Comparison of ENCODE assay signal across 25 cellular contexts in the genomic region with DNA sequence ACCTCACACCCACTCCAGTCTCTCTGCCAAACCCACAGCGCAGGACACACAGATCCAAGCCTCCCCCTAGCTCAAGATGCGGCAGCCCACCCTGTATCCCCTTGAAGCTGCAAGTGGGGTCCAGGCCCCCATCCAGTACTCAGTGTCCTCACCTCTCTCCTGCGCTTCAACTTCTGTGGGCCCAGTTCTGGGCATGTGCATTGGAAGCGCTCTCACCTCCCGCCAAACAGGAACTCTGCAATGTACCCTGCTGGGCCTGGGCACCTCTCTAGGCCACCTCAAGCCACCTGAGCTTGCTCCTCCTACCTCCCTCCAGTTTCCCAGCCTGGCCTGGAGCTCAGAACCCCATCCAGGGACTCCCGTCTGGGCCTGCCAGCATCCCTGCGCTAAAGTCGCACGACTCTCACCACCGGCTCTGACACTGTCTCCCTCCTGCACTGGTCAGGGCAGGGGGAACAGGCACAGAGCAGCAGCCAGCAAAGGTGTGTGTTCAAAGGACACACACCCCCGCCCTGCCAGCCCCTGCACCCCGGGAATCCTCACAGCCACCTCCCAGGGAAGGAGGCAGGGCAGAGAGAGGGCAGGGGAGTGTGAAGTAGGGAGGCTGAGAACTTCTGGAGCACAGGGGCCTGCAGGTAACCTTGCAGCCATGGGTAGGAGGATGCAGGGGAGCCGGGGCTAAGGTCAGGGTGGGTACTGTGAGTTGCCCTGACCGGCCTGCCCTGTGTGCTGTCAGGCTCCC. TPM values are rescaled to one million over a fixed set of nuclear protein-coding genes. Genes with fewer than 3 reads are reported as not detected.
DNase-seq lines count a peak whose midpoint lies in the region; ATAC-seq and TF ChIP-seq lines count a peak whose summit lies in the region.
"Had no signal": no experiment of that assay in that cellular context is flagged by ENCODE, and none has a peak within 500 bp of the region (broad histone marks: within the 10 kb centered on the region; RNA-seq: fewer than 3 reads in every experiment).

No MANE protein-coding gene starts in this region.

- H3K4me3 Mint-ChIP-seq in activated CD4-positive, alpha-beta memory T cell treated with anti-CD3 and anti-CD28 coated beads for 36 hours: no peak overlapping the region
- no peak overlapping the region for H3K4me3 Mint-ChIP-seq in activated CD4-positive, alpha-beta memory T cell treated with anti-CD3 and anti-CD28 coated beads, Interleukin-2, amount 10 ng/mL, durations not matched to agents 7 days and 5 days
- H3K4me3 Mint-ChIP-seq in endodermal cell: no peak overlapping the region
- H3K4me3 Mint-ChIP-seq: H9 had no signal

- no peaks in the 10 kb centered on the region for H3K27me3 ChIP-seq in HL-60 (ENCODE audit: insufficient read depth, poor library complexity, severe bottlenecking)
- no peaks in the 10 kb centered on the region for H3K27me3 ChIP-seq in endodermal cell (ENCODE audit: control insufficient read depth, insufficient read depth, low read length, poor library complexity, severe bottlenecking)
- H3K27me3 ChIP-seq in spleen (replicated peaks in 1 of 7): no peaks in the 10 kb centered on the region
- H3K27me3 ChIP-seq: heart left ventricle, MG63 had no signal

- H3K36me3 ChIP-seq in endodermal cell (ENCODE audit: control insufficient read depth, insufficient read depth, low read length): no peaks in the 10 kb centered on the region
- no peaks in the 10 kb centered on the region for H3K36me3 ChIP-seq in spleen
- H3K36me3 ChIP-seq: heart left ventricle, MG63 had no signal

- H3K27ac Mint-ChIP-seq in activated CD4-positive, alpha-beta memory T cell treated with anti-CD3 and anti-CD28 coated beads for 36 hours: peak overlapping the region; percentile 80
- H3K27ac Mint-ChIP-seq in activated CD4-positive, alpha-beta memory T cell treated with anti-CD3 and anti-CD28 coated beads, Interleukin-2, amount 10 ng/mL, durations not matched to agents 7 days and 5 days: no peak overlapping the region
- H3K27ac Mint-ChIP-seq in endodermal cell: peak overlapping the region; percentile 44
- H3K27ac Mint-ChIP-seq: H9, progenitor cell of endocrine pancreas had no signal

- POLR2A ChIA-PET in activated CD4-positive, alpha-beta memory T cell treated with anti-CD3 and anti-CD28 coated beads for 36 hours (lab: Charles Lee): no interaction called here
- POLR2A ChIA-PET in activated CD4-positive, alpha-beta memory T cell treated with anti-CD3 and anti-CD28 coated beads, Interleukin-2, amount 10 ng/mL, durations not matched to agents 7 days and 5 days (lab: Charles Lee): no interaction called here

- no peak for TF ChIP-seq POLR2A in spleen (IDR thresholded peaks at IDR 0.05)

- peaks cover 4% of the 10 kb centered on the region for H3K4me1 Mint-ChIP-seq in activated CD4-positive, alpha-beta memory T cell treated with anti-CD3 and anti-CD28 coated beads for 36 hours (ENCODE audit: low read depth)
- peaks cover 24% of the 10 kb centered on the region for H3K4me1 Mint-ChIP-seq in activated CD4-positive, alpha-beta memory T cell treated with anti-CD3 and anti-CD28 coated beads, Interleukin-2, amount 10 ng/mL, durations not matched to agents 7 days and 5 days
- H3K4me1 Mint-ChIP-seq in endodermal cell: peaks cover 6% of the 10 kb centered on the region

- 90 to 95% methylated on average over 11 to 14 of the region's 14 CpGs for WGBS in endodermal cell (ENCODE audit: insufficient coverage in 1 of 2, insufficient read length in 1 of 2), 2 experiments
- 86 to 92% (median 88%) methylated on average over 13 to 14 of the region's 14 CpGs for WGBS in spleen, 5 donors

- H3K9ac ChIP-seq in endodermal cell (ENCODE audit: extremely low read depth, low read length, poor library complexity, severe bottlenecking): no peak overlapping the region

- H3K4me1 ChIP-seq in endodermal cell (ENCODE audit: control insufficient read depth, insufficient read depth, low read length): peaks cover 24% of the 10 kb centered on the region
- peaks cover 17 to 60% (median 30%) of the 10 kb centered on the region in 6 donors for H3K4me1 ChIP-seq in spleen

- peaks cover 1% of the 10 kb centered on the region for H3K36me3 Mint-ChIP-seq in activated CD4-positive, alpha-beta memory T cell treated with anti-CD3 and anti-CD28 coated beads for 36 hours
- H3K36me3 Mint-ChIP-seq in activated CD4-positive, alpha-beta memory T cell treated with anti-CD3 and anti-CD28 coated beads, Interleukin-2, amount 10 ng/mL, durations not matched to agents 7 days and 5 days (ENCODE audit: low read depth): no peaks in the 10 kb centered on the region
- H3K36me3 Mint-ChIP-seq in endodermal cell (ENCODE audit: low read depth): no peaks in the 10 kb centered on the region
- H3K36me3 Mint-ChIP-seq: CD14-positive monocyte, immature natural killer cell had no signal

- no peak for DNase-seq in activated CD4-positive, alpha-beta memory T cell treated with anti-CD3 and anti-CD28 coated beads for 36 hours
- no peak for DNase-seq in activated CD4-positive, alpha-beta memory T cell treated with anti-CD3 and anti-CD28 coated beads, Interleukin-2, amount 10 ng/mL, durations not matched to agents 7 days and 5 days
- DNase-seq in HL-60 (ENCODE audit: low read depth in 1 of 2, low spot score in 1 of 2) (no peak), endodermal cell (peak; percentile 53), spleen (peak; percentile 78), SW 1271 (lab: John Stamatoyannopoulos, UW) (no peak)
- DNase-seq: activated CD4-positive, CD25-positive, alpha-beta regulatory T cell; activated CD8-positive, alpha-beta memory T cell treated with anti-CD3 and anti-CD28 coated beads, Interleukin-2, amount 50 U/mL, for 4 hours; DMS79; H9; heart left ventricle; MG63; NCI-H1694; NCI-H226; SIG-M5; stimulated activated CD4-positive, alpha-beta T cell treated with anti-CD3 and anti-CD28 coated beads, Interleukin-2, amount 100 ng/mL, for 24 hours; T-helper 9 cell had no signal

- ATAC-seq in esophagus mucosa (no peak), GM21526 (IDR thresholded peaks at IDR 0.05; ENCODE audit: low FRiP score, unreplicated experiment) (no peak)

- CTCF ChIA-PET in activated CD4-positive, alpha-beta memory T cell treated with anti-CD3 and anti-CD28 coated beads for 36 hours (lab: Charles Lee): no interaction called here
- CTCF ChIA-PET in activated CD4-positive, alpha-beta memory T cell treated with anti-CD3 and anti-CD28 coated beads, Interleukin-2, amount 10 ng/mL, durations not matched to agents 7 days and 5 days (lab: Charles Lee): no interaction called here

- intact Hi-C loops in activated CD4-positive, alpha-beta memory T cell treated with anti-CD3 and anti-CD28 coated beads for 36 hours (cut with micrococcal nuclease): no loop called here
- intact Hi-C loops in spleen (cut with DNase I; ENCODE audit: low total_unique reads): no loop called here

- no peaks in the 10 kb centered on the region for H3K27me3 Mint-ChIP-seq in activated CD4-positive, alpha-beta memory T cell treated with anti-CD3 and anti-CD28 coated beads for 36 hours
- no peaks in the 10 kb centered on the region for H3K27me3 Mint-ChIP-seq in activated CD4-positive, alpha-beta memory T cell treated with anti-CD3 and anti-CD28 coated beads, Interleukin-2, amount 10 ng/mL, durations not matched to agents 7 days and 5 days
- no peaks in the 10 kb centered on the region for H3K27me3 Mint-ChIP-seq in endodermal cell (ENCODE audit: insufficient read depth)
- H3K27me3 Mint-ChIP-seq: progenitor cell of endocrine pancreas had no signal

- no peak overlapping the region for H3K4me3 ChIP-seq in HL-60 (replicated peaks; ENCODE audit: insufficient read depth, low read length)
- no peak overlapping the region for H3K4me3 ChIP-seq in endodermal cell (ENCODE audit: low read length)
- H3K4me3 ChIP-seq in spleen: no peak overlapping the region
- H3K4me3 ChIP-seq: heart left ventricle, lung, MG63 had no signal

- H3K27ac ChIP-seq in HL-60 (replicated peaks): peak overlapping the region; percentile 60
- H3K27ac ChIP-seq in endodermal cell (ENCODE audit: low read depth, low read length): no peak overlapping the region
- peak overlapping the region in 6 of 8 donors; percentile 60 to 79 (median 76) for H3K27ac ChIP-seq in spleen
- H3K27ac ChIP-seq: heart left ventricle had no signal

- no peak for TF ChIP-seq CTCF in HL-60 (IDR thresholded peaks at IDR 0.05; ENCODE audit: insufficient read depth, low read length)
- TF ChIP-seq CTCF in endodermal cell (conservative IDR thresholded peaks at IDR 0.05): no peak
- TF ChIP-seq CTCF in spleen (IDR thresholded peaks at IDR 0.05 in 8 of 11, conservative IDR thresholded peaks at IDR 0.05 in 3 of 11): no peak

- H3K9me3 Mint-ChIP-seq in activated CD4-positive, alpha-beta memory T cell treated with anti-CD3 and anti-CD28 coated beads for 36 hours: peaks cover 8% of the 10 kb centered on the region
- no peaks in the 10 kb centered on the region for H3K9me3 Mint-ChIP-seq in activated CD4-positive, alpha-beta memory T cell treated with anti-CD3 and anti-CD28 coated beads, Interleukin-2, amount 10 ng/mL, durations not matched to agents 7 days and 5 days
- H3K9me3 Mint-ChIP-seq in endodermal cell: peaks cover 3% of the 10 kb centered on the region
- H3K9me3 Mint-ChIP-seq: H9, immature natural killer cell had no signal

- H3K9me3 ChIP-seq in endodermal cell (ENCODE audit: control insufficient read depth, low read length): no peaks in the 10 kb centered on the region
- H3K9me3 ChIP-seq in spleen: no peaks in the 10 kb centered on the region
- H3K9me3 ChIP-seq: MG63 had no signal

RNA-seq across cellular contexts. Expression of a gene that starts 51.7 kb away (rescaled TPM):
- total RNA-seq in activated CD4-positive, alpha-beta memory T cell treated with anti-CD3 and anti-CD28 coated beads for 36 hours: not detected
- total RNA-seq in activated CD4-positive, alpha-beta memory T cell treated with anti-CD3 and anti-CD28 coated beads, Interleukin-2, amount 10 ng/mL, durations not matched to agents 7 days and 5 days: not detected
- total RNA-seq in endodermal cell (1 to 10 TPM; 2.4 to 2.9 TPM), spleen (not detected), esophagus mucosa (0.64 TPM)
- 1.00 TPM for polyA plus RNA-seq in endodermal cell (2013, experiment 1 of 2)
- not detected for polyA plus RNA-seq in endodermal cell (2013, experiment 2 of 2)
- polyA plus RNA-seq in spleen: not detected
- total RNA-seq: A673, H9, heart left ventricle, progenitor cell of endocrine pancreas, ureter had no signal
- polyA plus RNA-seq: CD14-positive monocyte, heart left ventricle, immature natural killer cell had no signal

Comparison
In these comparisons a context has a peak if more than half of its experiments do, and no peak if none do; other contexts are left out.
1. DNase-seq: peak in endodermal cell (single experiment) and spleen (single experiment); none in activated CD4-positive, alpha-beta memory T cell treated with anti-CD3 and anti-CD28 coated beads for 36 hours (single experiment), activated CD4-positive, alpha-beta memory T cell treated with anti-CD3 and anti-CD28 coated beads, Interleukin-2, amount 10 ng/mL, durations not matched to agents 7 days and 5 days (single experiment), HL-60 (0 of 2) and SW 1271 (0 of 2).